In genomic region chr6:137112067-137112355, GRCh38 we compare ENCODE assay signal across 17 cellular contexts.
DNase-seq lines count a peak whose midpoint lies in the region; ATAC-seq and TF ChIP-seq lines count a peak whose summit lies in the region.
"Had no signal": no experiment of that assay in that cellular context is flagged by ENCODE, and none has a peak within 500 bp of the region (broad histone marks: within the 10 kb centered on the region; RNA-seq: fewer than 3 reads in every experiment).

No MANE protein-coding gene starts in this region.

- peak overlapping the region; percentile 80 for H2AFZ ChIP-seq in ACC112 (ENCODE audit: low read length, unreplicated experiment)
- H2AFZ ChIP-seq: PC-9 had no signal

- H3K36me3 ChIP-seq in ACC112 (ENCODE audit: insufficient read depth, low read length) (no peaks in the 10 kb centered on the region), adipocyte (ENCODE audit: control insufficient read depth, insufficient read depth, low read length, severe bottlenecking) (no peaks in the 10 kb centered on the region)
- H3K36me3 ChIP-seq: gastrocnemius medialis, pancreas had no signal

- H3K9me3 ChIP-seq in adipocyte (ENCODE audit: control insufficient read depth, low read length) = peaks cover 4% of the 10 kb centered on the region
- H3K9me3 ChIP-seq: A549, gastrocnemius medialis, pancreas had no signal

- peak overlapping the region; percentile 59 for H3K27ac ChIP-seq in ACC112 (ENCODE audit: low read depth, low read length)
- H3K27ac ChIP-seq: A549, gastrocnemius medialis, pancreas, PC-9 had no signal

- H3K4me3 ChIP-seq in ACC112 (ENCODE audit: low read depth, low read length) (no peak overlapping the region), HFF-Myc (replicated peaks; ENCODE audit: low read depth, low read length) (no peak overlapping the region), adipocyte (ENCODE audit: low read length) (no peak overlapping the region), fibroblast of the aortic adventitia (ENCODE audit: low read depth, low read length) (no peak overlapping the region)
- H3K4me3 ChIP-seq: A549, gastrocnemius medialis, pancreas, PC-9 had no signal

- H3K9ac ChIP-seq in adipocyte (ENCODE audit: low read length) = no peak overlapping the region

- ATAC-seq in GM19324 (IDR thresholded peaks at IDR 0.05; ENCODE audit: low FRiP score, unreplicated experiment) = no peak
- ATAC-seq in GM21717 (IDR thresholded peaks at IDR 0.05; ENCODE audit: unreplicated experiment) = no peak
- ATAC-seq: activated T-cell treated with anti-CD3 and anti-CD28 coated beads, Interleukin-2, amount 50 U/mL, for 4 hours; gastrocnemius medialis; pancreas had no signal

- H3K4me1 ChIP-seq in ACC112 (ENCODE audit: control insufficient read depth, insufficient read depth, low read length, unreplicated experiment) (peaks cover 12% of the 10 kb centered on the region), adipocyte (ENCODE audit: control insufficient read depth, insufficient read depth, low read length) (peaks cover 9% of the 10 kb centered on the region)
- H3K4me1 ChIP-seq: A549, gastrocnemius medialis, pancreas had no signal

- TF ChIP-seq CTCF in HFF-Myc (IDR thresholded peaks at IDR 0.05; ENCODE audit: low read depth, low read length, missing control alignments) (no peak), fibroblast of the aortic adventitia (IDR thresholded peaks at IDR 0.05; ENCODE audit: insufficient read depth, low read length) (no peak)

- peak; percentile 5 for DNase-seq in HFF-Myc (ENCODE audit: extremely low read depth, low read depth)
- peak; percentile 63 for DNase-seq in adipocyte (ENCODE audit: low read depth)
- peak; percentile 51 for DNase-seq in fibroblast of the aortic adventitia (ENCODE audit: low read depth)
- DNase-seq in NCI-H146 treated with DMSO at 0.1 percent for 48 hours (lab: John Stamatoyannopoulos, UW; ENCODE audit: unreplicated experiment) = no peak
- DNase-seq in activated CD4-positive, CD25-positive, alpha-beta regulatory T cell (lab: John Stamatoyannopoulos, UW) = no peak
- DNase-seq: activated CD4-positive, alpha-beta T cell treated with anti-CD3 and anti-CD28 coated beads for 48 hours; activated naive CD8-positive, alpha-beta T cell treated with anti-CD3 and anti-CD28 coated beads, Interleukin-2, amount 10 ng/mL, durations not matched to agents 7 days and 5 days; activated T-cell treated with anti-CD3 and anti-CD28 coated beads, Interleukin-2, amount 50 U/mL, for 4 hours; COR-L47; gastrocnemius medialis; NCI-H446 treated with DMSO at 0.1 percent for 48 hours; pancreas; PC-9 had no signal

- H3K27me3 ChIP-seq in ACC112 (ENCODE audit: insufficient read depth, low read length) (no peaks in the 10 kb centered on the region), adipocyte (replicated peaks; ENCODE audit: control insufficient read depth, insufficient read depth, low read length) (no peaks in the 10 kb centered on the region)
- H3K27me3 ChIP-seq: gastrocnemius medialis, pancreas had no signal

- no peaks in the 10 kb centered on the region for H3K79me2 ChIP-seq in ACC112 (ENCODE audit: control insufficient read depth, insufficient read depth, low read length, unreplicated experiment)

Comparison
In these comparisons a context has a peak if more than half of its experiments do, and no peak if none do; other contexts are left out.
1. DNase-seq: peak in HFF-Myc (single experiment), adipocyte (single experiment) and fibroblast of the aortic adventitia (single experiment); none in NCI-H146 treated with DMSO at 0.1 percent for 48 hours (single experiment) and activated CD4-positive, CD25-positive, alpha-beta regulatory T cell (0 of 4).